In the genomic region with DNA sequence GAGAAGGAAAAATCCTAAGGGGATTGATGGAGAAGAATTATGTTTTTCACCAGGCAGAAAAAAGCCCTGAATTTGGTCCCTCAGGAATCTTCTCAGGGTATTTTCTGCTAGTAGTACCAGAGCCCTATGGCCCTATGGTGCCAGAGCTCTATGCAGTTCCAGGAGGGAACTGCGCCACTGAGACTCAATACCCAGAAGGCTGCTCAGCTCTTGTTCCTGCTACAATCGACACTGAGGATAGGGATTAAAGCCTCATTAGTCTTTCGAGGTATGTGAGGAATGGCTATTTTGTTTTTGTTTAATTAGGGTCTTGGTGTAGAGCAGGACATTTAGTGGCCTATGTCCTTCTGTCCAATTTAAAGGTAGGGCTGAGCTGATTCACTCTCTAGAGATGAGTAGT, we compare ENCODE assay signal across 30 cellular contexts. TPM values are rescaled to one million over a fixed set of nuclear protein-coding genes. Genes with fewer than 3 reads are reported as not detected.
"Had no signal": no experiment of that assay in that cellular context is flagged by ENCODE, and none has a peak within 500 bp of the region (broad histone marks: within the 10 kb centered on the region; RNA-seq: fewer than 3 reads in every experiment).

No MANE protein-coding gene starts in this region.

- H3K36me3 Mint-ChIP-seq: activated CD8-positive, alpha-beta memory T cell treated with anti-CD3 and anti-CD28 coated beads, Interleukin-2, amount 10 ng/mL, durations not matched to agents 7 days and 5 days; activated naive CD4-positive, alpha-beta T cell treated with anti-CD3 and anti-CD28 coated beads, Interleukin-2, amount 50 U/mL, for 24 hours had no signal

- H3K27ac ChIP-seq: ascending aorta, body of pancreas had no signal

- H3K4me1 Mint-ChIP-seq: activated B cell treated with CpG ODN at 0.5 μM for 24 hours; activated CD4-positive, alpha-beta T cell treated with anti-CD3 and anti-CD28 coated beads, Interleukin-2, amount 10 ng/mL, durations not matched to agents 24 days and 14 days; activated naive CD4-positive, alpha-beta T cell treated with anti-CD3 and anti-CD28 coated beads, Interleukin-2, amount 50 U/mL, for 24 hours had no signal

- H3K36me3 ChIP-seq: ascending aorta had no signal

- H3K4me3 ChIP-seq: ascending aorta, body of pancreas had no signal

- H3K9ac ChIP-seq: SK-N-SH had no signal

- FAIRE-seq: bronchial epithelial cell had no signal

- H3K4me1 ChIP-seq: ascending aorta, body of pancreas had no signal

- H3K27me3 Mint-ChIP-seq: activated B cell treated with CpG ODN at 0.5 μM for 24 hours had no signal

- H3K27me3 ChIP-seq: ascending aorta, body of pancreas had no signal

- ATAC-seq: activated CD8-positive, alpha-beta memory T cell treated with anti-CD3 and anti-CD28 coated beads, Interleukin-2, amount 10 ng/mL, durations not matched to agents 7 days and 5 days; body of pancreas; Panc1; Right ventricle myocardium inferior had no signal

- H3K4me3 Mint-ChIP-seq: activated B cell treated with CpG ODN at 0.5 μM for 24 hours; activated CD4-positive, alpha-beta T cell treated with anti-CD3 and anti-CD28 coated beads, Interleukin-2, amount 10 ng/mL, durations not matched to agents 24 days and 14 days; activated CD8-positive, alpha-beta memory T cell treated with anti-CD3 and anti-CD28 coated beads, Interleukin-2, amount 10 ng/mL, durations not matched to agents 7 days and 5 days; activated naive CD4-positive, alpha-beta T cell treated with anti-CD3 and anti-CD28 coated beads, Interleukin-2, amount 50 U/mL, for 24 hours; activated T-cell treated with anti-CD3 and anti-CD28 coated beads, Interleukin-2, amount 50 U/mL, for 24 hours; activated T-helper 1 cell treated with anti-CD3 and anti-CD28 coated beads, Interleukin-12 subunit alpha, Interleukin-12 subunit beta, Interleukin-2, Interleukin-4 antibody, amounts not matched to agents 30 ng/mL and 10 ng/mL and 1 ng/mL, durations not matched to agents 14 hours and 24 hours and 36 hours; T-helper 1 cell treated with Interleukin-12 subunit alpha and Interleukin-12 subunit beta and Interleukin-4 antibody, amounts not matched to agents 30 μg/mL and 1 μg/mL, for 36 hours had no signal

- H3K9me3 ChIP-seq: ascending aorta, body of pancreas, SK-N-SH had no signal

- H3K9me3 Mint-ChIP-seq: activated B cell treated with CpG ODN at 0.5 μM for 24 hours; activated CD4-positive, alpha-beta T cell treated with anti-CD3 and anti-CD28 coated beads, Interleukin-2, amount 10 ng/mL, durations not matched to agents 24 days and 14 days; activated naive CD4-positive, alpha-beta T cell treated with anti-CD3 and anti-CD28 coated beads, Interleukin-2, amount 50 U/mL, for 24 hours; activated T-cell treated with anti-CD3 and anti-CD28 coated beads, Interleukin-2, amount 50 U/mL, for 24 hours; activated T-helper 1 cell treated with anti-CD3 and anti-CD28 coated beads, Interleukin-12 subunit alpha, Interleukin-12 subunit beta, Interleukin-2, Interleukin-4 antibody, amounts not matched to agents 30 ng/mL and 10 ng/mL and 1 ng/mL, durations not matched to agents 14 hours and 24 hours and 36 hours; T-helper 1 cell treated with Interleukin-12 subunit alpha and Interleukin-12 subunit beta and Interleukin-4 antibody, amounts not matched to agents 30 μg/mL and 1 μg/mL, for 36 hours had no signal

- H3K27ac Mint-ChIP-seq: activated B cell treated with CpG ODN at 0.5 μM for 24 hours; activated CD4-positive, alpha-beta T cell treated with anti-CD3 and anti-CD28 coated beads, Interleukin-2, amount 10 ng/mL, durations not matched to agents 24 days and 14 days; activated CD8-positive, alpha-beta memory T cell treated with anti-CD3 and anti-CD28 coated beads, Interleukin-2, amount 10 ng/mL, durations not matched to agents 7 days and 5 days; activated naive CD4-positive, alpha-beta T cell treated with anti-CD3 and anti-CD28 coated beads, Interleukin-2, amount 50 U/mL, for 24 hours; activated T-cell treated with anti-CD3 and anti-CD28 coated beads, Interleukin-2, amount 50 U/mL, for 24 hours; activated T-helper 1 cell treated with anti-CD3 and anti-CD28 coated beads, Interleukin-12 subunit alpha, Interleukin-12 subunit beta, Interleukin-2, Interleukin-4 antibody, amounts not matched to agents 30 ng/mL and 10 ng/mL and 1 ng/mL, durations not matched to agents 14 hours and 24 hours and 36 hours; T-helper 1 cell treated with Interleukin-12 subunit alpha and Interleukin-12 subunit beta and Interleukin-4 antibody, amounts not matched to agents 30 μg/mL and 1 μg/mL, for 36 hours had no signal

- H3K4me2 ChIP-seq: SK-N-SH had no signal

- DNase-seq: activated B cell treated with CpG ODN at 0.5 μM for 24 hours; activated CD4-positive, alpha-beta T cell treated with anti-CD3 and anti-CD28 coated beads for 1 hour; activated CD4-positive, alpha-beta T cell treated with anti-CD3 and anti-CD28 coated beads, Interleukin-2, amount 10 ng/mL, durations not matched to agents 24 days and 14 days; activated CD4-positive, alpha-beta T cell treated with anti-CD3 and anti-CD28 coated beads, Interleukin-2, amount 50 U/mL, for 48 hours; activated CD8-positive, alpha-beta memory T cell treated with anti-CD3 and anti-CD28 coated beads, Interleukin-2, amount 10 ng/mL, durations not matched to agents 7 days and 5 days; activated effector memory CD4-positive, alpha-beta T cell treated with Interleukin-2 at 50 U/mL for 16 hours; activated naive CD4-positive, alpha-beta T cell; activated T-cell treated with anti-CD3 and anti-CD28 coated beads, Interleukin-2, amount 50 U/mL, for 24 hours; body of pancreas; central memory CD4-positive, alpha-beta T cell; Karpas-422; MM.1S; NCI-H1105 treated with DMSO at 0.1 percent for 48 hours; NCI-H1436 treated with DMSO at 0.1 percent for 48 hours; NCI-H187; NCI-H2081; NCI-H446 treated with DMSO at 0.1 percent for 48 hours; NCI-H526; NCI-H774; NK-92 treated with Interleukin-12 subunit alpha and Interleukin-12 subunit beta, amount 100 ng/mL, for 24 hours; OCI-M1; RPMI8226; SK-N-SH had no signal

RNA-seq across cellular contexts. Expression of a gene that starts 45.7 kb away (rescaled TPM):
- total RNA-seq: activated B cell treated with CpG ODN at 0.5 μM for 24 hours; activated CD4-positive, alpha-beta T cell treated with anti-CD3 and anti-CD28 coated beads, Interleukin-2, amount 10 ng/mL, durations not matched to agents 24 days and 14 days; activated CD8-positive, alpha-beta memory T cell treated with anti-CD3 and anti-CD28 coated beads, Interleukin-2, amount 10 ng/mL, durations not matched to agents 7 days and 5 days; activated T-helper 1 cell treated with anti-CD3 and anti-CD28 coated beads, Interleukin-12 subunit alpha, Interleukin-12 subunit beta, Interleukin-2, Interleukin-4 antibody, amounts not matched to agents 30 ng/mL and 10 ng/mL and 1 ng/mL, durations not matched to agents 14 hours and 24 hours and 36 hours had no signal
